ENCODE assay signal across 19 cellular contexts in genomic region chr4:137384476-137384875, GRCh38.
"Had no signal": no experiment of that assay in that cellular context is flagged by ENCODE, and none has a peak within 500 bp of the region (broad histone marks: within the 10 kb centered on the region; RNA-seq: fewer than 3 reads in every experiment).

No MANE protein-coding gene starts in this region.

- H3K27ac ChIP-seq: colonic mucosa, esophagus muscularis mucosa, foreskin keratinocyte, gastroesophageal sphincter, heart right ventricle, left lung, lower lobe of right lung had no signal

- H3K4me3 ChIP-seq: colonic mucosa, esophagus muscularis mucosa, gastroesophageal sphincter, heart right ventricle, left lung, lower lobe of right lung had no signal

- H3K27me3 Mint-ChIP-seq: dendritic cell treated with granulocyte-macrophage colony-stimulating factor and Interleukin-4, amounts not matched to agents 40 ng/mL and 50 ng/mL, for 4 days; effector memory CD8-positive, alpha-beta T cell; naive thymus-derived CD4-positive, alpha-beta T cell had no signal

- H3K36me3 ChIP-seq: colonic mucosa, esophagus muscularis mucosa, gastroesophageal sphincter, heart right ventricle, left lung, lower lobe of right lung had no signal

- H3K4me3 Mint-ChIP-seq: dendritic cell treated with granulocyte-macrophage colony-stimulating factor and Interleukin-4, amounts not matched to agents 40 ng/mL and 50 ng/mL, for 4 days; effector memory CD8-positive, alpha-beta T cell; naive thymus-derived CD4-positive, alpha-beta T cell had no signal

- H3K9me3 Mint-ChIP-seq: dendritic cell treated with granulocyte-macrophage colony-stimulating factor and Interleukin-4, amounts not matched to agents 40 ng/mL and 50 ng/mL, for 4 days had no signal

- H3K27ac Mint-ChIP-seq: dendritic cell treated with granulocyte-macrophage colony-stimulating factor and Interleukin-4, amounts not matched to agents 40 ng/mL and 50 ng/mL, for 4 days; effector memory CD8-positive, alpha-beta T cell; naive thymus-derived CD4-positive, alpha-beta T cell had no signal

- H3K4me1 Mint-ChIP-seq: naive thymus-derived CD4-positive, alpha-beta T cell had no signal

- H3K36me3 Mint-ChIP-seq: naive thymus-derived CD4-positive, alpha-beta T cell had no signal

- DNase-seq: colonic mucosa; cortex of kidney; effector CD8-positive, alpha-beta T cell; effector memory CD8-positive, alpha-beta T cell; foreskin keratinocyte; glutamatergic neuron; head of caudate nucleus; heart right ventricle; hippocampal formation; left cardiac atrium; left lung; left ventricle myocardium superior; lower lobe of right lung; mesenchymal stem cell; midbrain; naive thymus-derived CD4-positive, alpha-beta T cell had no signal

- H3K27me3 ChIP-seq: colonic mucosa, esophagus muscularis mucosa, foreskin keratinocyte, gastroesophageal sphincter, heart right ventricle, left lung had no signal

- ATAC-seq: effector memory CD8-positive, alpha-beta T cell; foreskin keratinocyte; gastroesophageal sphincter; heart right ventricle; left cardiac atrium; left lung; left ventricle myocardium superior; lower lobe of right lung; naive thymus-derived CD4-positive, alpha-beta T cell had no signal

- H3K4me1 ChIP-seq: colonic mucosa, esophagus muscularis mucosa, foreskin keratinocyte, gastroesophageal sphincter, heart right ventricle, left lung, lower lobe of right lung had no signal

- H3K9me3 ChIP-seq: colonic mucosa, esophagus muscularis mucosa, gastroesophageal sphincter, heart right ventricle, left lung, lower lobe of right lung had no signal
